ENCODE assay signal across 31 cellular contexts in the genomic region with DNA sequence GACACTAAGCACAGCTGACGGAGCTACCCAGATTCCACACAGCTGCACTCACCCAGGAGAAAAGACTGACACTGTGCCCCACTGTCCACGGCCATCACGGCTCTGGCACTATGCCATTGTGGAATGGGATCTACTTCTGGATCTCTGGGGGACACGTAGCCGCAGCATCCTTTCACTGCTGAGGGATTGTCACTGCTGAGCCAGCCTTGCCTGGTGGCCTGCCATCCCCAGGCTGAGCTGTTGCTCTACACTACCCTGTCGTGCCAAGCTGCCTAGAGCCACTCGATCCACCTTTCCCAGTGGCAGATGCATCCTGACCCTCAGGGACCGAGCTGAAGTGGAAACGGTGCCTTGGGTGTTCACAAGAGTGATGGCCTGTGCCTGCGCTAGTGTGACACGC. TPM values are rescaled to one million over a fixed set of nuclear protein-coding genes. Genes with fewer than 3 reads are reported as not detected.
"Had no signal": no experiment of that assay in that cellular context is flagged by ENCODE, and none has a peak within 500 bp of the region (broad histone marks: within the 10 kb centered on the region; RNA-seq: fewer than 3 reads in every experiment).

No MANE protein-coding gene starts in this region.

- H3K9me3 ChIP-seq: gastroesophageal sphincter, thyroid gland, upper lobe of left lung had no signal

- ATAC-seq: activated naive CD8-positive, alpha-beta T cell treated with anti-CD3 and anti-CD28 coated beads, Interleukin-2, amount 50 U/mL, for 24 hours; activated T-helper 17 cell treated with anti-CD3 and anti-CD28 coated beads, Interleukin-2, amount 50 U/mL, for 72 hours; effector memory CD8-positive, alpha-beta T cell; gastroesophageal sphincter; left colon; naive thymus-derived CD8-positive, alpha-beta T cell; sciatic nerve; stimulated activated effector memory CD8-positive, alpha-beta T cell treated with anti-CD3 and anti-CD28 coated beads, Interleukin-12 subunit alpha, Interleukin-12 subunit beta, amount 100 ng/mL, for 72 hours had no signal

- H3K36me3 ChIP-seq: gastroesophageal sphincter, thyroid gland, upper lobe of left lung had no signal

- H3K4me1 ChIP-seq: gastroesophageal sphincter, thyroid gland, upper lobe of left lung had no signal

- H3K27ac ChIP-seq: gastroesophageal sphincter, hepatocyte, thyroid gland, upper lobe of left lung, VCaP had no signal

- DNase-seq: activated CD4-positive, alpha-beta T cell treated with anti-CD3 and anti-CD28 coated beads for 4 hours; activated CD4-positive, alpha-beta T cell treated with anti-CD3 and anti-CD28 coated beads, Interleukin-2, amount 50 U/mL, for 4 hours; activated CD8-positive, alpha-beta memory T cell treated with anti-CD3 and anti-CD28 coated beads, Interleukin-2, amount 50 U/mL, for 4 hours; activated gamma-delta T cell treated with Interleukin-2 at 50 U/mL for 16 hours; activated naive CD8-positive, alpha-beta T cell treated with anti-CD3 and anti-CD28 coated beads, Interleukin-2, amount 50 U/mL, for 24 hours; activated T-cell treated with anti-CD3 and anti-CD28 coated beads, Interleukin-2, amount 50 U/mL, for 24 hours; amygdala; central memory CD4-positive, alpha-beta T cell; dermis blood vessel endothelial cell; effector memory CD8-positive, alpha-beta T cell; left colon; midbrain; naive thymus-derived CD8-positive, alpha-beta T cell; occipital lobe; small intestine; stimulated activated CD4-positive, alpha-beta T cell treated with anti-CD3 and anti-CD28 coated beads, Interleukin-4, amount 100 ng/mL, for 24 hours; substantia nigra; T-helper 1 cell; thyroid gland; upper lobe of left lung had no signal

- H3K27me3 ChIP-seq: thyroid gland, upper lobe of left lung had no signal

- H3K4me3 ChIP-seq: gastroesophageal sphincter, hepatocyte, thyroid gland, upper lobe of left lung had no signal

RNA-seq across cellular contexts. Expression of a gene that starts 5.0 kb away (rescaled TPM):
- total RNA-seq: activated T-helper 17 cell treated with anti-CD3 and anti-CD28 coated beads, Interleukin-2, amount 50 U/mL, for 72 hours; dermis blood vessel endothelial cell; endothelial cell of umbilical vein; fibroblast of lung; fibroblast of villous mesenchyme; neural crest cell had no signal
- polyA plus RNA-seq: endothelial cell of umbilical vein; fibroblast of lung; keratinocyte; naive thymus-derived CD8-positive, alpha-beta T cell had no signal

RNA-seq across cellular contexts. Expression of a gene that starts 18.8 kb away (rescaled TPM):
- total RNA-seq: activated T-helper 17 cell treated with anti-CD3 and anti-CD28 coated beads, Interleukin-2, amount 50 U/mL, for 72 hours; dermis blood vessel endothelial cell; endothelial cell of umbilical vein; fibroblast of lung; fibroblast of villous mesenchyme; hepatocyte; neural crest cell; occipital lobe had no signal
- polyA plus RNA-seq: endothelial cell of umbilical vein; fibroblast of lung; hepatocyte; keratinocyte; naive thymus-derived CD8-positive, alpha-beta T cell had no signal

RNA-seq across cellular contexts. Expression of a gene that starts 19.5 kb away (rescaled TPM):
- total RNA-seq: dermis blood vessel endothelial cell, endothelial cell of umbilical vein, fibroblast of lung, fibroblast of villous mesenchyme, hepatocyte, neural crest cell, occipital lobe had no signal
- polyA plus RNA-seq: endothelial cell of umbilical vein; fibroblast of lung; keratinocyte; naive thymus-derived CD8-positive, alpha-beta T cell had no signal

RNA-seq across cellular contexts. Expression of a gene that starts 39.3 kb away (rescaled TPM):
- total RNA-seq: dermis blood vessel endothelial cell, endothelial cell of umbilical vein, fibroblast of lung, fibroblast of villous mesenchyme, hepatocyte, neural crest cell, occipital lobe had no signal
- polyA plus RNA-seq: endothelial cell of umbilical vein; fibroblast of lung; keratinocyte; naive thymus-derived CD8-positive, alpha-beta T cell had no signal

RNA-seq across cellular contexts. Expression of a gene that starts 50.9 kb away (rescaled TPM):
- total RNA-seq: activated T-helper 17 cell treated with anti-CD3 and anti-CD28 coated beads, Interleukin-2, amount 50 U/mL, for 72 hours; dermis blood vessel endothelial cell; endothelial cell of umbilical vein; fibroblast of lung; fibroblast of villous mesenchyme; hepatocyte; naive thymus-derived CD8-positive, alpha-beta T cell; neural crest cell had no signal
- polyA plus RNA-seq: endothelial cell of umbilical vein, fibroblast of lung, hepatocyte, keratinocyte had no signal
